ENCODE assay signal across 8 cellular contexts in genomic region chr3:194130807-194131589, GRCh38. TPM values are rescaled to one million over a fixed set of nuclear protein-coding genes. Genes with fewer than 3 reads are reported as not detected.
DNase-seq lines count a peak whose midpoint lies in the region; ATAC-seq and TF ChIP-seq lines count a peak whose summit lies in the region.

No MANE protein-coding gene starts in this region.

- H3K4me1 ChIP-seq in HEK293 (ENCODE audit: control insufficient read depth, insufficient read depth, low read length) = peaks cover 12% of the 10 kb centered on the region
- H3K4me1 ChIP-seq in prostate gland (replicated peaks) = peaks cover 4% of the 10 kb centered on the region

- TF ChIP-seq POLR2A in prostate gland (IDR thresholded peaks at IDR 0.05) = no peak

- POLR2A ChIA-PET in HEK293 (lab: Yijun Ruan, JAX) = interaction anchor here (0.8 to 2.2 kb wide), 7 partner anchors 9 to 350 kb away, joined by 3 to 6 read pairs (median 4); no protein-coding TSS in a partner anchor

- ATAC-seq in omental fat pad (ENCODE audit: low FRiP score) = no peak

- no peaks in the 10 kb centered on the region for H3K36me3 ChIP-seq in HEK293 (ENCODE audit: control insufficient read depth in 2 of 2, insufficient read depth in 1 of 2, low read length in 2 of 2)
- H3K36me3 ChIP-seq in prostate gland = no peaks in the 10 kb centered on the region

- H3K27ac ChIP-seq in HEK293 (ENCODE audit: extremely low read depth, low read depth, low read length) (peak overlapping the region; percentile 20; the same call in 1 of the 2 replicates), prostate gland (peak overlapping the region; percentile 66 to 98)

- CTCF ChIA-PET in HEK293 (lab: Yijun Ruan, JAX) = interaction anchor here (0.6 to 1.2 kb wide), 7 partner anchors 11 to 345 kb away, joined by 3 to 5 read pairs (median 4); no protein-coding TSS in a partner anchor

- in situ Hi-C loops in astrocyte of the spinal cord (cut with HindIII; ENCODE audit: low sequenced_read_pairs) = no loop called here

- 27% methylated on average over 19 of the region's 19 CpGs for WGBS in prostate gland

- no peaks in the 10 kb centered on the region for H3K27me3 ChIP-seq in prostate gland (replicated peaks; ENCODE audit: insufficient read depth)

- intact Hi-C loops in prostate gland (cut with DNase I) = loop anchor here (5.0 kb wide), 1 partner anchor 59 kb away; no protein-coding TSS in a partner anchor

- peak; percentile 57 for DNase-seq in SIG-M5 treated with dmso at 0.1 percent for 504 hours (lab: John Stamatoyannopoulos, UW; ENCODE audit: unreplicated experiment)
- DNase-seq in SIG-M5 (lab: John Stamatoyannopoulos, UW) = no peak
- DNase-seq in NCI-H1105 (lab: John Stamatoyannopoulos, UW) = peak; percentile 93
- peak; percentile 56 for DNase-seq in astrocyte of the spinal cord (ENCODE audit: low read depth, low spot score)
- DNase-seq in prostate gland (ENCODE audit: low spot score) = peak; percentile 56
- DNase-seq in NOMO-1 treated with dmso at 0.1 percent for 144 hours (lab: John Stamatoyannopoulos, UW; ENCODE audit: unreplicated experiment) = no peak
- no peak for DNase-seq in omental fat pad (ENCODE audit: low spot score)

- TF ChIP-seq CTCF in HEK293 (tag by site-specific recombination; IDR thresholded peaks at IDR 0.05) (no peak), astrocyte of the spinal cord (IDR thresholded peaks at IDR 0.05; ENCODE audit: low read depth, low read length) (no peak), prostate gland (IDR thresholded peaks at IDR 0.05) (no peak), omental fat pad (IDR thresholded peaks at IDR 0.05) (no peak)

- H3K4me3 ChIP-seq in HEK293 (ENCODE audit: low read depth, low read length) (no peak overlapping the region), astrocyte of the spinal cord (ENCODE audit: low read depth, low read length) (no peak overlapping the region), prostate gland (no peak overlapping the region)

- H3K9me3 ChIP-seq in HEK293 (ENCODE audit: control insufficient read depth, insufficient read depth, low read depth, low read length) (no peaks in the 10 kb centered on the region), prostate gland (no peaks in the 10 kb centered on the region)

TF ChIP-seq in HEK293, 187 proteins besides CTCF, POLR2A, EP300 and RAD21 (continues in another document):
- TF ChIP-seq ZNF112 (tag by site-specific recombination; IDR thresholded peaks at IDR 0.05) (no peak), ZNF140 (tag by site-specific recombination; IDR thresholded peaks at IDR 0.05) (no peak), ZNF132 (tag by site-specific recombination; IDR thresholded peaks at IDR 0.05; ENCODE audit: borderline replicate concordance) (no peak), ATF2 (tag by site-specific recombination; IDR thresholded peaks at IDR 0.05; ENCODE audit: low read depth) (no peak), GLIS2 (tag by site-specific recombination; IDR thresholded peaks at IDR 0.05) (no peak), PATZ1 (tag by site-specific recombination; IDR thresholded peaks at IDR 0.05) (peak; percentile 42; the same call in 1 of the 2 replicates), ZNF501 (tag by site-specific recombination; IDR thresholded peaks at IDR 0.05) (no peak), KLF7 (tag by site-specific recombination; IDR thresholded peaks at IDR 0.05; ENCODE audit: borderline replicate concordance) (no peak), ZBTB26 (tag by site-specific recombination; optimal IDR thresholded peaks at IDR 0.05) (no peak), ZNF549 (tag by site-specific recombination; IDR thresholded peaks at IDR 0.05) (no peak), GFI1B (tag by site-specific recombination; IDR thresholded peaks at IDR 0.05) (no peak), ZBTB48 (tag by site-specific recombination; IDR thresholded peaks at IDR 0.05) (no peak), OSR2 (tag by site-specific recombination; IDR thresholded peaks at IDR 0.05) (no peak), ZNF791 (tag by site-specific recombination; IDR thresholded peaks at IDR 0.05) (no peak), ZNF350 (tag by site-specific recombination; IDR thresholded peaks at IDR 0.05) (no peak), ZBTB8A (tag by site-specific recombination; IDR thresholded peaks at IDR 0.05) (no peak), ZFP69B (tag by site-specific recombination; IDR thresholded peaks at IDR 0.05) (no peak), OVOL3 (tag by site-specific recombination; IDR thresholded peaks at IDR 0.05) (no peak), KLF8 (tag by site-specific recombination; IDR thresholded peaks at IDR 0.05) (no peak)
- TF ChIP-seq, protein P1, sequence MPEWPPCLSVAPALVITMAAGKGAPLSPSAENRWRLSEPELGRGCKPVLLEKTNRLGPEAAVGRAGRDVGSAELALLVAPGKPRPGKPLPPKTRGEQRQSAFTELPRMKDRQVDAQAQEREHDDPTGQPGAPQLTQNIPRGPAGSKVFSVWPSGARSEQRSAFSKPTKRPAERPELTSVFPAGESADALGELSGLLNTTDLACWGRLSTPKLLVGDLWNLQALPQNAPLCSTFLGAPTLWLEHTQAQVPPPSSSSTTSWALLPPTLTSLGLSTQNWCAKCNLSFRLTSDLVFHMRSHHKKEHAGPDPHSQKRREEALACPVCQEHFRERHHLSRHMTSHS (tag by site-specific recombination; IDR thresholded peaks at IDR 0.05) = no peak
- TF ChIP-seq, protein P2, sequence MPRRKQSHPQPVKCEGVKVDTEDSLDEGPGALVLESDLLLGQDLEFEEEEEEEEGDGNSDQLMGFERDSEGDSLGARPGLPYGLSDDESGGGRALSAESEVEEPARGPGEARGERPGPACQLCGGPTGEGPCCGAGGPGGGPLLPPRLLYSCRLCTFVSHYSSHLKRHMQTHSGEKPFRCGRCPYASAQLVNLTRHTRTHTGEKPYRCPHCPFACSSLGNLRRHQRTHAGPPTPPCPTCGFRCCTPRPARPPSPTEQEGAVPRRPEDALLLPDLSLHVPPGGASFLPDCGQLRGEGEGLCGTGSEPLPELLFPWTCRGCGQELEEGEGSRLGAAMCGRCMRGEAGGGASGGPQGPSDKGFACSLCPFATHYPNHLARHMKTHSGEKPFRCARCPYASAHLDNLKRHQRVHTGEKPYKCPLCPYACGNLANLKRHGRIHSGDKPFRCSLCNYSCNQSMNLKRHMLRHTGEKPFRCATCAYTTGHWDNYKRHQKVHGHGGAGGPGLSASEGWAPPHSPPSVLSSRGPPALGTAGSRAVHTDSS (tag by site-specific recombination; IDR thresholded peaks at IDR 0.05) = no peak

RNA-seq across cellular contexts. Expression of gene HES1, which starts 5.0 kb away (rescaled TPM):
- 100 to 1,000 TPM in 1 of 2 donors, 10 to 100 TPM in 1; 92.4 to 174 TPM for total RNA-seq in prostate gland
- 10 to 100 TPM in 3 of 4 donors, 1 to 10 TPM in 1; 8.3 to 23.9 (median 12.7) TPM for total RNA-seq in omental fat pad

Comparison
In these comparisons a context has a peak if more than half of its experiments do, and no peak if none do; other contexts are left out.
1. DNase-seq: peak in SIG-M5 treated with dmso at 0.1 percent for 504 hours (single experiment), NCI-H1105 (single experiment), astrocyte of the spinal cord (single experiment) and prostate gland (single experiment); none in SIG-M5 (single experiment), NOMO-1 treated with dmso at 0.1 percent for 144 hours (single experiment) and omental fat pad (single experiment).